ENCODE assay signal across 13 cellular contexts in genomic region chr16:57029161-57030160, GRCh38. TPM values are rescaled to one million over a fixed set of nuclear protein-coding genes. Genes with fewer than 3 reads are reported as not detected.
DNase-seq lines count a peak whose midpoint lies in the region; ATAC-seq and TF ChIP-seq lines count a peak whose summit lies in the region.
"Had no signal": no experiment of that assay in that cellular context is flagged by ENCODE, and none has a peak within 500 bp of the region (broad histone marks: within the 10 kb centered on the region; RNA-seq: fewer than 3 reads in every experiment).

No MANE protein-coding gene starts in this region.

- ATAC-seq in HG03045 (IDR thresholded peaks at IDR 0.05; ENCODE audit: unreplicated experiment) = no peak

- peak overlapping the region; percentile 32; the same call in 1 of the 2 replicates for H3K27ac ChIP-seq in RWPE1
- peak overlapping the region in 2 of 8 donors; percentile 7 to 76 for H3K27ac ChIP-seq in spleen
- H3K27ac ChIP-seq: cardiac muscle cell had no signal

- TF ChIP-seq CTCF in RWPE1 (conservative IDR thresholded peaks at IDR 0.05; ENCODE audit: low read depth) (no peak), fibroblast of mammary gland (conservative IDR thresholded peaks at IDR 0.05; ENCODE audit: control insufficient read depth, insufficient read depth, low read depth, low read length) (no peak), spleen (IDR thresholded peaks at IDR 0.05 in 8 of 11, conservative IDR thresholded peaks at IDR 0.05 in 3 of 11) (no peak)

- H3K4me3 ChIP-seq in fibroblast of mammary gland (ENCODE audit: control insufficient read depth, low read depth, low read length) (no peak overlapping the region), spleen (no peak overlapping the region)
- H3K4me3 ChIP-seq: cardiac muscle cell had no signal

- TF ChIP-seq POLR2A in spleen (IDR thresholded peaks at IDR 0.05) = no peak

- POLR2A ChIA-PET in RWPE1 (lab: Yijun Ruan, JAX; ENCODE audit: low non-redundant PET) = no interaction called here

- H3K4me1 ChIP-seq in spleen = peaks cover 0 to 59% (median 23%) of the 10 kb centered on the region in 6 donors

- DNase-seq in activated T-cell treated with anti-CD3 and anti-CD28 coated beads, Interleukin-2, amount 50 U/mL, for 24 hours = no peak
- DNase-seq in activated T-cell treated with anti-CD3 and anti-CD28 coated beads, Interleukin-2, amount 50 U/mL, for 48 hours = no peak
- DNase-seq in RWPE1 (ENCODE audit: low spot score) = peak; percentile 70
- DNase-seq in fibroblast of mammary gland (ENCODE audit: low read depth) = peak; percentile 53
- DNase-seq in spleen = peak; percentile 56
- DNase-seq in GM19238 (ENCODE audit: insufficient read length, low spot score) = no peak
- DNase-seq in COLO829 (ENCODE audit: low spot score) = no peak
- DNase-seq: erythroblast, NCI-H1048, NCI-H748 treated with DMSO at 0.1 percent for 48 hours had no signal

- peaks cover 0 to 100% (median 62%) of the 10 kb centered on the region in 6 donors for H3K36me3 ChIP-seq in spleen
- H3K36me3 ChIP-seq: cardiac muscle cell had no signal

- H3K36me3 Mint-ChIP-seq in activated T-cell treated with anti-CD3 and anti-CD28 coated beads, Interleukin-2, amount 50 U/mL, for 24 hours (ENCODE audit: low read depth) = peaks cover 98% of the 10 kb centered on the region
- H3K36me3 Mint-ChIP-seq: type B pancreatic cell had no signal

- H3K27ac Mint-ChIP-seq in activated T-cell treated with anti-CD3 and anti-CD28 coated beads, Interleukin-2, amount 50 U/mL, for 24 hours = peak overlapping the region; percentile 77

- no peaks in the 10 kb centered on the region for H3K27me3 ChIP-seq in spleen (replicated peaks in 1 of 7)
- H3K27me3 ChIP-seq: cardiac muscle cell had no signal

- no peaks in the 10 kb centered on the region for H3K9me3 Mint-ChIP-seq in activated T-cell treated with anti-CD3 and anti-CD28 coated beads, Interleukin-2, amount 50 U/mL, for 24 hours
- H3K9me3 Mint-ChIP-seq: type B pancreatic cell had no signal

- peaks cover 83% of the 10 kb centered on the region for H3K4me1 Mint-ChIP-seq in activated T-cell treated with anti-CD3 and anti-CD28 coated beads, Interleukin-2, amount 50 U/mL, for 24 hours (ENCODE audit: low read depth)

- no peaks in the 10 kb centered on the region for H3K9me3 ChIP-seq in spleen

- H3K27me3 Mint-ChIP-seq in activated T-cell treated with anti-CD3 and anti-CD28 coated beads, Interleukin-2, amount 50 U/mL, for 24 hours = no peaks in the 10 kb centered on the region

- intact Hi-C loops in spleen (cut with DNase I; ENCODE audit: low total_unique reads) = no loop called here

- CTCF ChIA-PET in RWPE1 (lab: Yijun Ruan, JAX) = interaction anchor here (0.7 kb wide), 2 partner anchors 25 to 178 kb away, joined by 4 read pairs; no protein-coding TSS in a partner anchor

- WGBS in spleen, 5 donors = 92 to 96% (median 94%) methylated on average over 16 of the region's 16 CpGs

- H3K4me3 Mint-ChIP-seq in activated T-cell treated with anti-CD3 and anti-CD28 coated beads, Interleukin-2, amount 50 U/mL, for 24 hours = no peak overlapping the region
- H3K4me3 Mint-ChIP-seq: type B pancreatic cell had no signal

RNA-seq across cellular contexts. Expression of gene NLRC5, which starts 40.1 kb away (rescaled TPM):
- total RNA-seq in spleen = 100 to 1,000 TPM; 206 to 401 (median 237) TPM
- 100 to 1,000 TPM in 2 of 3 donors, 10 to 100 TPM in 1; 52.0 to 175 (median 161) TPM for polyA plus RNA-seq in spleen
- total RNA-seq: cardiac muscle cell had no signal
- polyA plus RNA-seq: cardiac muscle cell had no signal

Comparison
In these comparisons a context has a peak if more than half of its experiments do, and no peak if none do; other contexts are left out.
1. DNase-seq: peak in RWPE1 (single experiment), fibroblast of mammary gland (single experiment) and spleen (single experiment); none in activated T-cell treated with anti-CD3 and anti-CD28 coated beads, Interleukin-2, amount 50 U/mL, for 24 hours (single experiment), activated T-cell treated with anti-CD3 and anti-CD28 coated beads, Interleukin-2, amount 50 U/mL, for 48 hours (0 of 2), GM19238 (single experiment) and COLO829 (single experiment).